ENCODE assay signal across 16 cellular contexts in the genomic region with DNA sequence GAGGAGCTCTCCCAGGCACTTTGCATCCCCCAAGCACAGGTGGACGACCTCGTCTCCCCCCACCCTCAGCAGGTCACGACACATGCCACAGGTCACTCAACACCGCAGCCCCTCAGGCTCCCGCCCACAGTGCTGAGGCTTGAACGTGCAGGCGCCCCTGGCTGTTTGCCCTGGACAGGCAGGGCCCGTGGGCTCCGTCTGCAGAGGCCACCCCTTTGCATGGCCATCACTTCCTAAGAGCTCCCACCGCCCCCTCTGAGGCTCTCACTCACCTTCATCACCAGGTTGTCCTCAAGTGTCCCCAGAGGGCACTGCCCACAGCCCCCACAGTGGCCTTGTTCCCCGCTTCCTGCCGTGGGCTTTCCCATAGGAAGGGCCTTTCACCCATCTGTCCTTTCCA.
"Had no signal": no experiment of that assay in that cellular context is flagged by ENCODE, and none has a peak within 500 bp of the region (broad histone marks: within the 10 kb centered on the region; RNA-seq: fewer than 3 reads in every experiment).

No MANE protein-coding gene starts in this region.

- H3K9me3 Mint-ChIP-seq: activated naive CD8-positive, alpha-beta T cell treated with anti-CD3 and anti-CD28 coated beads for 36 hours; activated T-cell treated with anti-CD3 and anti-CD28 coated beads, Interleukin-2, amount 50 U/mL, for 24 hours; activated T-helper 17 cell treated with anti-CD3 and anti-CD28 coated beads, Interleukin-2, amount 50 U/mL, for 72 hours; mesothelial cell of epicardium; natural killer cell treated with Interleukin-12 subunit alpha and Interleukin-12 subunit beta and Interleukin-15 and Interleukin-18, amount 100 ng/mL, for 72 hours had no signal

- H3K9me3 ChIP-seq: spleen, thyroid gland had no signal

- H3K4me3 ChIP-seq: lung, spleen, thyroid gland had no signal

- DNase-seq: activated naive CD8-positive, alpha-beta T cell treated with anti-CD3 and anti-CD28 coated beads for 36 hours; activated T-cell treated with anti-CD3 and anti-CD28 coated beads, Interleukin-2, amount 50 U/mL, for 24 hours; cortex of kidney; erythroblast; foreskin keratinocyte; kidney; spleen; stimulated activated CD4-positive, alpha-beta T cell treated with anti-CD3 and anti-CD28 coated beads, Interleukin-4, amount 100 ng/mL, for 1 hour; stimulated activated naive CD8-positive, alpha-beta T cell treated with anti-CD3 and anti-CD28 coated beads, Interleukin-15, Interleukin-2, amounts not matched to agents 100 U/mL and 50 U/mL, for 24 hours; T-helper 1 cell; T-helper 9 cell; thyroid gland had no signal

- H3K4me1 Mint-ChIP-seq: activated naive CD8-positive, alpha-beta T cell treated with anti-CD3 and anti-CD28 coated beads for 36 hours; activated T-helper 17 cell treated with anti-CD3 and anti-CD28 coated beads, Interleukin-2, amount 50 U/mL, for 72 hours; mesothelial cell of epicardium had no signal

- H3K4me1 ChIP-seq: foreskin keratinocyte, spleen had no signal

- H3K4me3 Mint-ChIP-seq: activated naive CD8-positive, alpha-beta T cell treated with anti-CD3 and anti-CD28 coated beads for 36 hours; activated T-cell treated with anti-CD3 and anti-CD28 coated beads, Interleukin-2, amount 50 U/mL, for 24 hours; activated T-helper 17 cell treated with anti-CD3 and anti-CD28 coated beads, Interleukin-2, amount 50 U/mL, for 72 hours; mesothelial cell of epicardium; natural killer cell treated with Interleukin-12 subunit alpha and Interleukin-12 subunit beta and Interleukin-15 and Interleukin-18, amount 100 ng/mL, for 72 hours had no signal

- H3K27me3 Mint-ChIP-seq: activated naive CD8-positive, alpha-beta T cell treated with anti-CD3 and anti-CD28 coated beads for 36 hours; activated T-cell treated with anti-CD3 and anti-CD28 coated beads, Interleukin-2, amount 50 U/mL, for 24 hours; activated T-helper 17 cell treated with anti-CD3 and anti-CD28 coated beads, Interleukin-2, amount 50 U/mL, for 72 hours; natural killer cell treated with Interleukin-12 subunit alpha and Interleukin-12 subunit beta and Interleukin-15 and Interleukin-18, amount 100 ng/mL, for 72 hours had no signal

- H3K27me3 ChIP-seq: foreskin keratinocyte, spleen, thyroid gland had no signal

- H3K27ac Mint-ChIP-seq: activated naive CD8-positive, alpha-beta T cell treated with anti-CD3 and anti-CD28 coated beads for 36 hours; activated T-cell treated with anti-CD3 and anti-CD28 coated beads, Interleukin-2, amount 50 U/mL, for 24 hours; activated T-helper 17 cell treated with anti-CD3 and anti-CD28 coated beads, Interleukin-2, amount 50 U/mL, for 72 hours; mesothelial cell of epicardium; natural killer cell treated with Interleukin-12 subunit alpha and Interleukin-12 subunit beta and Interleukin-15 and Interleukin-18, amount 100 ng/mL, for 72 hours had no signal

- ATAC-seq: activated T-helper 17 cell treated with anti-CD3 and anti-CD28 coated beads, Interleukin-2, amount 50 U/mL, for 72 hours; foreskin keratinocyte; natural killer cell treated with Interleukin-12 subunit alpha and Interleukin-12 subunit beta and Interleukin-15 and Interleukin-18, amount 100 ng/mL, for 72 hours; stimulated activated naive CD8-positive, alpha-beta T cell treated with anti-CD3 and anti-CD28 coated beads, Interleukin-15, Interleukin-2, amounts not matched to agents 100 U/mL and 50 U/mL, for 24 hours had no signal

- H3K27ac ChIP-seq: foreskin keratinocyte, spleen, thyroid gland had no signal
